ENCODE assay signal across 21 cellular contexts in genomic region chr20:10562929-10563328, GRCh38.
DNase-seq lines count a peak whose midpoint lies in the region; ATAC-seq, FAIRE-seq and TF ChIP-seq lines count a peak whose summit lies in the region.
"Had no signal": no experiment of that assay in that cellular context is flagged by ENCODE, and none has a peak within 500 bp of the region (broad histone marks: within the 10 kb centered on the region; RNA-seq: fewer than 3 reads in every experiment).

No MANE protein-coding gene starts in this region.

- H3K36me3 ChIP-seq in small intestine (ENCODE audit: control insufficient read depth in 2 of 2, insufficient read depth in 2 of 2, low read length in 2 of 2), result peaks cover 0 to 4% of the 10 kb centered on the region in 2 donors
- no peaks in the 10 kb centered on the region for H3K36me3 ChIP-seq in brain microvascular endothelial cell (replicated peaks)

- no peak overlapping the region for H3K27ac ChIP-seq in small intestine (ENCODE audit: low read depth in 1 of 2, low read length in 1 of 2)
- H3K27ac ChIP-seq in brain microvascular endothelial cell, result no peak overlapping the region
- H3K27ac ChIP-seq: C4-2B had no signal

- H3K27me3 ChIP-seq in small intestine (ENCODE audit: control insufficient read depth in 2 of 2, insufficient read depth in 2 of 2, low read length in 2 of 2), result no peaks in the 10 kb centered on the region
- H3K27me3 ChIP-seq in brain microvascular endothelial cell (replicated peaks), result no peaks in the 10 kb centered on the region

- H3K9me3 ChIP-seq in small intestine (ENCODE audit: control insufficient read depth, low read depth), result no peaks in the 10 kb centered on the region

- 90 to 91% (median 90%) methylated on average over 4 of the region's 4 CpGs for WGBS in small intestine, 3 donors

- TF ChIP-seq CTCF in fibroblast of pulmonary artery (IDR thresholded peaks at IDR 0.05; ENCODE audit: low read length, missing control alignments), result no peak
- TF ChIP-seq CTCF in brain microvascular endothelial cell (IDR thresholded peaks at IDR 0.05; ENCODE audit: low read depth, low read length, missing control alignments), result no peak

- DNase-seq in CD1c-positive myeloid dendritic cell (ENCODE audit: extremely low spot score) (peak; percentile 16), amniotic epithelial cell (ENCODE audit: low read depth) (peak; percentile 54), fibroblast of pulmonary artery (ENCODE audit: low read depth) (peak; percentile 47), small intestine (no peak), SW480 (ENCODE audit: low spot score) (no peak), brain microvascular endothelial cell (no peak)
- DNase-seq: AML-193; CD4-positive, alpha-beta memory T cell; DMS153; DMS79; GDM1; GOT3; H7; HFFc6 had no signal

- ATAC-seq in GM18861 (IDR thresholded peaks at IDR 0.05; ENCODE audit: unreplicated experiment), result no peak
- ATAC-seq: HCT116, HepG2 had no signal

- peaks cover 0 to 3% of the 10 kb centered on the region in 2 donors for H3K4me1 ChIP-seq in small intestine (ENCODE audit: control insufficient read depth in 2 of 2, insufficient read depth in 1 of 2, low read depth in 1 of 2, low read length in 1 of 2)

- no peak overlapping the region for H3K4me3 ChIP-seq in fibroblast of pulmonary artery (replicated peaks; ENCODE audit: low read depth, low read length)
- H3K4me3 ChIP-seq in small intestine (ENCODE audit: low read depth in 1 of 2, low read length in 2 of 2), result no peak overlapping the region
- H3K4me3 ChIP-seq in brain microvascular endothelial cell (ENCODE audit: low read depth, low read length), result no peak overlapping the region

- peak; percentile 5 for FAIRE-seq in small intestine (lab: Jason Lieb, UNC)
- FAIRE-seq: A204.1, GM12892, GM18507, HepG2 had no signal

- in situ Hi-C loops in brain microvascular endothelial cell (cut with HindIII; ENCODE audit: low pct_ligation_motif_present, low sequenced_read_pairs), result no loop called here

Comparison
In these comparisons a context has a peak if more than half of its experiments do, and no peak if none do; other contexts are left out.
1. DNase-seq: peak in CD1c-positive myeloid dendritic cell (single experiment), amniotic epithelial cell (single experiment) and fibroblast of pulmonary artery (single experiment); none in small intestine (single experiment), SW480 (single experiment) and brain microvascular endothelial cell (single experiment).